In genomic region chr16:81214745-81215166, GRCh38 we compare ENCODE assay signal across 11 cellular contexts. TPM values are rescaled to one million over a fixed set of nuclear protein-coding genes. Genes with fewer than 3 reads are reported as not detected.
DNase-seq lines count a peak whose midpoint lies in the region; ATAC-seq and TF ChIP-seq lines count a peak whose summit lies in the region.
"Had no signal": no experiment of that assay in that cellular context is flagged by ENCODE, and none has a peak within 500 bp of the region (broad histone marks: within the 10 kb centered on the region; RNA-seq: fewer than 3 reads in every experiment).

No MANE protein-coding gene starts in this region.

- H3K27me3 Mint-ChIP-seq in nephron progenitor cell (ENCODE audit: low read depth, poor library complexity): peaks cover 8% of the 10 kb centered on the region

- H3K27ac ChIP-seq in Karpas-422 (ENCODE audit: low read length): no peak overlapping the region
- H3K27ac ChIP-seq: tibial artery had no signal

- H3K36me3 ChIP-seq in Karpas-422 (ENCODE audit: insufficient read depth, low read length): no peaks in the 10 kb centered on the region
- H3K36me3 ChIP-seq: tibial artery had no signal

- peak; percentile 26 for DNase-seq in GM10266 (ENCODE audit: extremely low spot score)
- DNase-seq in Karpas-422: peak; percentile 62
- DNase-seq in choroid plexus epithelial cell (ENCODE audit: low read depth): peak; percentile 42
- DNase-seq in nephron progenitor cell: peak; percentile 32
- DNase-seq in medulla oblongata (ENCODE audit: extremely low spot score): no peak
- DNase-seq in NCI-H128 (lab: John Stamatoyannopoulos, UW; ENCODE audit: unreplicated experiment): no peak
- DNase-seq: activated CD4-positive, CD25-positive, alpha-beta regulatory T cell treated with anti-CD3 and anti-CD28 coated beads, Interleukin-2, amount 50 U/mL, for 72 hours; left cardiac atrium; NCI-H187 treated with DMSO at 0.1 percent for 48 hours; tibial artery had no signal

- peaks cover 8% of the 10 kb centered on the region for H3K4me1 Mint-ChIP-seq in nephron progenitor cell

- H3K4me2 ChIP-seq in Karpas-422 (ENCODE audit: low read depth, low read length, poor library complexity, severe bottlenecking): no peak overlapping the region

- no peaks in the 10 kb centered on the region for H3K36me3 Mint-ChIP-seq in nephron progenitor cell (ENCODE audit: low read depth)

- H3K9me3 Mint-ChIP-seq in nephron progenitor cell: no peaks in the 10 kb centered on the region

- no peak overlapping the region for H3K4me3 Mint-ChIP-seq in nephron progenitor cell

- no peak overlapping the region for H3K27ac Mint-ChIP-seq in nephron progenitor cell

- H3K9me3 ChIP-seq in Karpas-422 (ENCODE audit: low read length): no peaks in the 10 kb centered on the region
- H3K9me3 ChIP-seq: tibial artery had no signal

- no peak for ATAC-seq in GM18511 (IDR thresholded peaks at IDR 0.05; ENCODE audit: unreplicated experiment)

- H3K9me2 ChIP-seq in Karpas-422 (replicated peaks; ENCODE audit: insufficient read depth, low read length): no peaks in the 10 kb centered on the region

- peaks cover 19% of the 10 kb centered on the region for H3K4me1 ChIP-seq in Karpas-422 (ENCODE audit: low read length)
- H3K4me1 ChIP-seq: tibial artery had no signal

- H3K4me3 ChIP-seq in Karpas-422 (ENCODE audit: low read length): no peak overlapping the region
- no peak overlapping the region for H3K4me3 ChIP-seq in choroid plexus epithelial cell (ENCODE audit: low read depth, low read length)
- H3K4me3 ChIP-seq: tibial artery had no signal

- no peaks in the 10 kb centered on the region for H3K27me3 ChIP-seq in Karpas-422 (ENCODE audit: low read length)

- no peaks in the 10 kb centered on the region for H4K20me1 ChIP-seq in Karpas-422 (ENCODE audit: insufficient read depth, low read depth, low read length)

- TF ChIP-seq CTCF in GM10266 (IDR thresholded peaks at IDR 0.05; ENCODE audit: control insufficient read depth, insufficient read depth, low read depth, missing control alignments) (peak; percentile 43), choroid plexus epithelial cell (conservative IDR thresholded peaks at IDR 0.05; ENCODE audit: low read depth, low read length) (peak; percentile 74), nephron progenitor cell (IDR thresholded peaks at IDR 0.05) (peak; percentile 9)

- H3K9ac ChIP-seq in Karpas-422 (ENCODE audit: low read length): no peak overlapping the region

- H3K79me2 ChIP-seq in Karpas-422 (ENCODE audit: low read length): no peaks in the 10 kb centered on the region

- no peak overlapping the region for H2AFZ ChIP-seq in Karpas-422 (ENCODE audit: low read length)

RNA-seq across cellular contexts. Expression of gene BCO1, which starts 23.7 kb away (rescaled TPM):
- not detected in 2 replicates for total RNA-seq in Karpas-422 (2014; rRNA removed; shearing (Covaris generic); ENCODE audit: low replicate concordance)

Comparison
In these comparisons a context has a peak if more than half of its experiments do, and no peak if none do; other contexts are left out.
1. DNase-seq: peak in GM10266 (single experiment), Karpas-422 (single experiment), choroid plexus epithelial cell (single experiment) and nephron progenitor cell (single experiment); none in medulla oblongata (single experiment) and NCI-H128 (single experiment).
2. CTCF ChIP-seq: peak in every context shown above with its lines; median percentile 74 in choroid plexus epithelial cell; 43 in GM10266; 9 in nephron progenitor cell.